ENCODE assay signal across 20 cellular contexts in the genomic region with DNA sequence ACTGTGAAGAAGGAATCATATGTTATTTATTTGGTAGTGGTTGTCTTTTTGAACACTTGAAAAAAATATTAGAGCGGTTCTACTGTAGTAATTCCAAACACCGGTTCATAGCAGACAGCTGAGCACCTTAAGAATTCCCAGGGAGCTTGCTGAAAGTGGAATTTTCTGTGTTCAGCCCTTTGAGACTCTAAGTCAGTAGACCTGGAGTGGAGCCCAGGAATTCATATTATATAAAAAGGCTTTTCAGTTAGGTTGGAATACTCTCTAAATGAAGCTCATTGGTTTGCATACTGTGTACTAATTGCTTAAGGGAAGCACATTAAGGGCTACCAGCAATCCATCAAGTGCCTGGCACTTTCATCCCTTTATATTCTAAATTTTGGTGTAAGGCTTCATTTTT.
"Had no signal": no experiment of that assay in that cellular context is flagged by ENCODE, and none has a peak within 500 bp of the region (broad histone marks: within the 10 kb centered on the region; RNA-seq: fewer than 3 reads in every experiment).

No MANE protein-coding gene starts in this region.

- H3K36me3 ChIP-seq: esophagus squamous epithelium, gastroesophageal sphincter, left ventricle myocardium inferior, lower lobe of right lung, neutrophil, stomach had no signal

- ATAC-seq: gastroesophageal sphincter; left cardiac atrium; lower lobe of right lung; naive thymus-derived CD4-positive, alpha-beta T cell; right cardiac atrium had no signal

- DNase-seq: effector memory CD4-positive, alpha-beta T cell; esophagus squamous epithelium; foreskin fibroblast; immature natural killer cell; kidney; left cardiac atrium; left ventricle myocardium inferior; lower lobe of right lung; mesenchymal stem cell; naive thymus-derived CD4-positive, alpha-beta T cell; nephron progenitor cell; posterior cingulate gyrus; right cardiac atrium; small intestine; stimulated activated CD4-positive, alpha-beta T cell treated with anti-CD3 and anti-CD28 coated beads, Interleukin-12 subunit alpha, Interleukin-12 subunit beta, amount 100 ng/mL, for 4 hours; stimulated activated naive CD4-positive, alpha-beta T cell; stomach; trophoblast cell had no signal

- H3K9me3 ChIP-seq: neutrophil had no signal

- H3K27me3 ChIP-seq: esophagus squamous epithelium, gastroesophageal sphincter, neutrophil, stomach had no signal

- H3K27ac ChIP-seq: esophagus squamous epithelium, gastroesophageal sphincter, left ventricle myocardium inferior, lower lobe of right lung, neutrophil, stomach had no signal

- H3K4me3 ChIP-seq: esophagus squamous epithelium, gastroesophageal sphincter, left ventricle myocardium inferior, lower lobe of right lung, stomach had no signal

- H3K4me1 ChIP-seq: esophagus squamous epithelium, gastroesophageal sphincter, left ventricle myocardium inferior, lower lobe of right lung, stomach had no signal

- FAIRE-seq: kidney, small intestine had no signal
